Comparison of ENCODE assay signal across 1 cellular context in the genomic region with DNA sequence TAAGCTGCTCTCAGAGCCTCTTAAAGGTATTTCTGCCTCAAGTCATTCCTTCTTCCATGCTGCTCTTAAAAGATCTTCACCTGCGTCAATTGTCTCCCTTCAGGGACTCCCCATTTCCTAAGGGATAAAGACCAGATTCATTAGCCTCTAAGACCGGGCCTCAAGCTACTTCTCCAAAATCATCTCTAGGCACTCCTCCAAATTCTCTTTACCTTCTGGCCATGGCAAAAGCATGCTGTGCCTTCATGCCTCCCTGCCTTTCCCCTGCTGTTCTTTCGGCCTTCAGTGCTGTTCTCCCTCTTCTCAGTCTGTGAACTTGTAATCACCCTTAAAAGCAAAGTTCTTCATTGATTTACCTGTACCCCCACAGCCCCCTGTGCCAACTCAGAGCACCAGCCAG.
TF ChIP-seq lines count a peak whose summit lies in the region.

No MANE protein-coding gene starts in this region.

TF ChIP-seq in K562, 482 proteins besides CTCF, POLR2A, EP300 and RAD21 (continued from another document):
- TF ChIP-seq, protein P1, sequence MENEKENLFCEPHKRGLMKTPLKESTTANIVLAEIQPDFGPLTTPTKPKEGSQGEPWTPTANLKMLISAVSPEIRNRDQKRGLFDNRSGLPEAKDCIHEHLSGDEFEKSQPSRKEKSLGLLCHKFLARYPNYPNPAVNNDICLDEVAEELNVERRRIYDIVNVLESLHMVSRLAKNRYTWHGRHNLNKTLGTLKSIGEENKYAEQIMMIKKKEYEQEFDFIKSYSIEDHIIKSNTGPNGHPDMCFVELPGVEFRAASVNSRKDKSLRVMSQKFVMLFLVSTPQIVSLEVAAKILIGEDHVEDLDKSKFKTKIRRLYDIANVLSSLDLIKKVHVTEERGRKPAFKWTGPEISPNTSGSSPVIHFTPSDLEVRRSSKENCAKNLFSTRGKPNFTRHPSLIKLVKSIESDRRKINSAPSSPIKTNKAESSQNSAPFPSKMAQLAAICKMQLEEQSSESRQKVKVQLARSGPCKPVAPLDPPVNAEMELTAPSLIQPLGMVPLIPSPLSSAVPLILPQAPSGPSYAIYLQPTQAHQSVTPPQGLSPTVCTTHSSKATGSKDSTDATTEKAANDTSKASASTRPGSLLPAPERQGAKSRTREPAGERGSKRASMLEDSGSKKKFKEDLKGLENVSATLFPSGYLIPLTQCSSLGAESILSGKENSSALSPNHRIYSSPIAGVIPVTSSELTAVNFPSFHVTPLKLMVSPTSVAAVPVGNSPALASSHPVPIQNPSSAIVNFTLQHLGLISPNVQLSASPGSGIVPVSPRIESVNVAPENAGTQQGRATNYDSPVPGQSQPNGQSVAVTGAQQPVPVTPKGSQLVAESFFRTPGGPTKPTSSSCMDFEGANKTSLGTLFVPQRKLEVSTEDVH (IDR thresholded peaks at IDR 0.05; ENCODE audit: low read depth, partially characterized antibody): no peak
- TF ChIP-seq CBX5 (IDR thresholded peaks at IDR 0.05; ENCODE audit: borderline replicate concordance, low read depth) (no peak), ZBTB8A (IDR thresholded peaks at IDR 0.05; ENCODE audit: partially characterized antibody) (no peak), KLF6 (CRISPR knock-in tag; IDR thresholded peaks at IDR 0.05; ENCODE audit: borderline replicate concordance) (no peak), ATF2 (CRISPR knock-in tag; IDR thresholded peaks at IDR 0.05) (no peak), MTA3 (IDR thresholded peaks at IDR 0.05; ENCODE audit: borderline replicate concordance) (no peak), MAZ (CRISPR knock-in tag; conservative IDR thresholded peaks at IDR 0.05 in 1 of 2, IDR thresholded peaks at IDR 0.05 in 1 of 2) (no peak), CBX2 (IDR thresholded peaks at IDR 0.05; ENCODE audit: insufficient read depth, low read length, poor library complexity, severe bottlenecking) (no peak), MCM5 (IDR thresholded peaks at IDR 0.05; ENCODE audit: low read depth) (no peak)
